In genomic region chr2:74958277-74959105, GRCh38 we compare ENCODE assay signal across 8 cellular contexts. TPM values are rescaled to one million over a fixed set of nuclear protein-coding genes. Genes with fewer than 3 reads are reported as not detected.
DNase-seq lines count a peak whose midpoint lies in the region; ATAC-seq lines count a peak whose summit lies in the region.

A gene with protein sequence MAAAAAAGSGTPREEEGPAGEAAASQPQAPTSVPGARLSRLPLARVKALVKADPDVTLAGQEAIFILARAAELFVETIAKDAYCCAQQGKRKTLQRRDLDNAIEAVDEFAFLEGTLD (plus strand): TSS chr2:74958643. CDS start chr2:74958680, 37 bp downstream.

- no peaks in the 10 kb centered on the region for H3K9me3 Mint-ChIP-seq in effector memory CD8-positive, alpha-beta T cell
- H3K9me3 Mint-ChIP-seq in memory B cell = no peaks in the 10 kb centered on the region

- H3K36me3 Mint-ChIP-seq in effector memory CD8-positive, alpha-beta T cell (ENCODE audit: insufficient read depth) = peaks cover 21% of the 10 kb centered on the region
- H3K36me3 Mint-ChIP-seq in memory B cell = peaks cover 28% of the 10 kb centered on the region

- no peaks in the 10 kb centered on the region for H3K27me3 Mint-ChIP-seq in effector memory CD8-positive, alpha-beta T cell
- no peaks in the 10 kb centered on the region for H3K27me3 Mint-ChIP-seq in memory B cell

- ATAC-seq in GM21360 (IDR thresholded peaks at IDR 0.05; ENCODE audit: unreplicated experiment) (peak; percentile 84), memory B cell (ENCODE audit: low read depth) (peak; percentile 88)
- ATAC-seq in effector memory CD8-positive, alpha-beta T cell (replicated peaks) = peak; percentile 85

- H3K4me1 Mint-ChIP-seq in effector memory CD8-positive, alpha-beta T cell (ENCODE audit: low read depth in 2 of 2) = peaks cover 27 to 36% of the 10 kb centered on the region in 2 donors
- H3K4me1 Mint-ChIP-seq in memory B cell = peaks cover 29% of the 10 kb centered on the region

- H3K27ac Mint-ChIP-seq in effector memory CD8-positive, alpha-beta T cell = peak within 1 kb of the TSS; percentile 85 to 87
- H3K27ac Mint-ChIP-seq in memory B cell = peak within 1 kb of the TSS; percentile 66

- peak; percentile 78 for DNase-seq in COLO829 (ENCODE audit: low spot score)
- DNase-seq in HT-29 (ENCODE audit: low spot score) = peak; percentile 87
- peak; percentile 87 for DNase-seq in NOMO-1 treated with DMSO at 0.1 percent for 48 hours (lab: John Stamatoyannopoulos, UW; ENCODE audit: unreplicated experiment)
- peak; percentile 86 to 93 for DNase-seq in activated CD8-positive, alpha-beta memory T cell treated with anti-CD3 and anti-CD28 coated beads for 4 hours (ENCODE audit: low read depth in 2 of 2)
- peak; percentile 92 to 94 (median 93) for DNase-seq in effector memory CD8-positive, alpha-beta T cell
- peak; percentile 93 to 96 for DNase-seq in memory B cell (ENCODE audit: low spot score in 2 of 2)
- peak; percentile 91 for DNase-seq in stimulated activated CD8-positive, alpha-beta memory T cell treated with anti-CD3 and anti-CD28 coated beads, Interleukin-12 subunit alpha, Interleukin-12 subunit beta, amount 100 ng/mL, for 1 hour (ENCODE audit: low read depth)

- peak within 1 kb of the TSS; percentile 78 to 84 for H3K4me3 Mint-ChIP-seq in effector memory CD8-positive, alpha-beta T cell
- H3K4me3 Mint-ChIP-seq in memory B cell = peak within 1 kb of the TSS; percentile 83

RNA-seq across cellular contexts. Expression of the gene that starts here (rescaled TPM):
- total RNA-seq in HT-29 (2014; rRNA removed; shearing (Covaris generic)) = 50.7 and 61.7 TPM in 2 replicates

Comparison
In these comparisons a context has a peak if more than half of its experiments do, and no peak if none do; other contexts are left out.
1. Peak in every context shown above with its lines: DNase-seq and ATAC-seq.